In genomic region chr9:114012126-114012525, GRCh38 we compare ENCODE assay signal across 19 cellular contexts.
"Had no signal": no experiment of that assay in that cellular context is flagged by ENCODE, and none has a peak within 500 bp of the region (broad histone marks: within the 10 kb centered on the region; RNA-seq: fewer than 3 reads in every experiment).

No MANE protein-coding gene starts in this region.

- H3K79me2 ChIP-seq: hepatocyte, parathyroid adenoma had no signal

- H3K4me1 ChIP-seq: gastrocnemius medialis, parathyroid adenoma, psoas muscle, uterus had no signal

- H3K4me3 ChIP-seq: gastrocnemius medialis, hepatocyte, psoas muscle, thoracic aorta, uterus had no signal

- H3K36me3 ChIP-seq: gastrocnemius medialis, uterus had no signal

- H2AFZ ChIP-seq: hepatocyte, parathyroid adenoma had no signal

- ATAC-seq: gastrocnemius medialis; left ventricle myocardium superior; naive thymus-derived CD4-positive, alpha-beta T cell; psoas muscle had no signal

- H3K9ac ChIP-seq: parathyroid adenoma had no signal

- DNase-seq: activated CD4-positive, alpha-beta T cell treated with anti-CD3 and anti-CD28 coated beads for 4 hours; activated CD4-positive, alpha-beta T cell treated with anti-CD3 and anti-CD28 coated beads, Interleukin-2, amount 50 U/mL, for 48 hours; activated naive CD4-positive, alpha-beta T cell treated with Interleukin-2 at 50 U/mL for 16 hours; activated T-cell treated with anti-CD3 and anti-CD28 coated beads, Interleukin-2, amount 50 U/mL, for 48 hours; anterior cingulate cortex; effector CD8-positive, alpha-beta T cell; islet precursor cell; left ventricle myocardium superior; naive thymus-derived CD4-positive, alpha-beta T cell; nucleus accumbens; psoas muscle; stimulated activated naive CD4-positive, alpha-beta T cell treated with Interleukin-2 at 50 U/mL for 16 hours; T-helper 1 cell had no signal

- H3K4me2 ChIP-seq: hepatocyte had no signal

- H3K27me3 ChIP-seq: gastrocnemius medialis, hepatocyte, uterus had no signal

- H3K9me3 ChIP-seq: gastrocnemius medialis, psoas muscle, thoracic aorta, uterus had no signal

- H3K27ac ChIP-seq: epithelial cell of prostate, gastrocnemius medialis, hepatocyte, parathyroid adenoma, psoas muscle, thoracic aorta, uterus had no signal
